ENCODE assay signal across 8 cellular contexts in genomic region chr4:76781698-76782595, GRCh38.
DNase-seq lines count a peak whose midpoint lies in the region; ATAC-seq and TF ChIP-seq lines count a peak whose summit lies in the region.

No MANE protein-coding gene starts in this region.

- no peaks in the 10 kb centered on the region for H3K36me3 Mint-ChIP-seq in CD8-positive, alpha-beta T cell

- WGBS in tibial nerve, 2 donors: 73 to 74% methylated on average over 7 of the region's 7 CpGs

- peak overlapping the region; percentile 76 for H3K27ac ChIP-seq in iPS-20b (ENCODE audit: low read length)
- no peak overlapping the region for H3K27ac ChIP-seq in CD8-positive, alpha-beta T cell (ENCODE audit: low read depth, low read length)
- peak overlapping the region in 1 of 4 donors; percentile 54 for H3K27ac ChIP-seq in tibial nerve

- TF ChIP-seq POLR2A in tibial nerve (IDR thresholded peaks at IDR 0.05): no peak

- no peak overlapping the region for H3K4me3 Mint-ChIP-seq in CD8-positive, alpha-beta T cell

- POLR2A ChIA-PET in CD8-positive, alpha-beta T cell (lab: Charles Lee): no interaction called here

- H3K9ac ChIP-seq in iPS-20b (ENCODE audit: low read depth, low read length): peak overlapping the region; percentile 19; the same call in 1 of the 2 replicates

- TF ChIP-seq EP300 in tibial nerve (IDR thresholded peaks at IDR 0.05): no peak

- H3K27me3 ChIP-seq in HAP-1 (ENCODE audit: low read depth) (no peaks in the 10 kb centered on the region), iPS-20b (ENCODE audit: insufficient read depth, low read length) (no peaks in the 10 kb centered on the region), tibial nerve (no peaks in the 10 kb centered on the region)
- no peaks in the 10 kb centered on the region for H3K27me3 ChIP-seq in CD8-positive, alpha-beta T cell (ENCODE audit: insufficient read depth, low read length)

- no peaks in the 10 kb centered on the region for H3K9me3 Mint-ChIP-seq in CD8-positive, alpha-beta T cell

- no peaks in the 10 kb centered on the region for H3K4me1 Mint-ChIP-seq in CD8-positive, alpha-beta T cell (ENCODE audit: low read depth)

- H3K36me3 ChIP-seq in HAP-1 (replicated peaks) (no peaks in the 10 kb centered on the region), iPS-20b (ENCODE audit: insufficient read depth, low read depth, low read length) (peaks cover 44% of the 10 kb centered on the region), tibial nerve (peaks cover 0 to 60% (median 0%) of the 10 kb centered on the region in 3 donors)
- H3K36me3 ChIP-seq in CD8-positive, alpha-beta T cell (ENCODE audit: insufficient read depth, low read length): no peaks in the 10 kb centered on the region

- no peak overlapping the region for H3K4me3 ChIP-seq in HAP-1
- H3K4me3 ChIP-seq in iPS-20b (ENCODE audit: low read length): no peak overlapping the region
- no peak overlapping the region for H3K4me3 ChIP-seq in CD8-positive, alpha-beta T cell (ENCODE audit: low read depth, low read length)
- H3K4me3 ChIP-seq in tibial nerve: no peak overlapping the region

- peaks cover 17% of the 10 kb centered on the region for H3K27me3 Mint-ChIP-seq in CD8-positive, alpha-beta T cell (ENCODE audit: low read depth)

- no peak overlapping the region for H3K27ac Mint-ChIP-seq in CD8-positive, alpha-beta T cell

- CTCF ChIA-PET in CD8-positive, alpha-beta T cell (lab: Charles Lee): no interaction called here

- in situ Hi-C loops in Caki2 (cut with HindIII; ENCODE audit: low pct_unique_long_range_greater_than_20kb, low sequenced_read_pairs): no loop called here
- in situ Hi-C loops in HAP-1 (cut with MboI; ENCODE audit: low sequenced_read_pairs): no loop called here

- DNase-seq in Caki2 (ENCODE audit: low read depth) (peak; percentile 75), HAP-1 (ENCODE audit: low spot score in 2 of 2) (peak; percentile 16 to 31), RKO (ENCODE audit: low spot score) (peak; percentile 76), tibial nerve (ENCODE audit: low spot score in 2 of 2) (no peak)
- DNase-seq in CD8-positive, alpha-beta T cell: no peak
- no peak for DNase-seq in stimulated activated naive CD4-positive, alpha-beta T cell (lab: John Stamatoyannopoulos, UW)
- no peak for DNase-seq in activated naive CD4-positive, alpha-beta T cell treated with anti-CD3 and anti-CD28 coated beads, Interleukin-2, amount 50 U/mL, for 16 hours

- H3K4me1 ChIP-seq in HAP-1 (peaks cover 12% of the 10 kb centered on the region), iPS-20b (ENCODE audit: insufficient read depth, low read length) (peaks cover 18% of the 10 kb centered on the region), tibial nerve (peaks cover 0 to 19% (median 0%) of the 10 kb centered on the region in 4 donors)
- no peaks in the 10 kb centered on the region for H3K4me1 ChIP-seq in CD8-positive, alpha-beta T cell (ENCODE audit: insufficient read depth, low read length)

- TF ChIP-seq CTCF in CD8-positive, alpha-beta T cell (IDR thresholded peaks at IDR 0.05): no peak
- TF ChIP-seq CTCF in tibial nerve (IDR thresholded peaks at IDR 0.05): no peak

- intact Hi-C loops in CD8-positive, alpha-beta T cell (cut with DNase I, micrococcal nuclease): no loop called here

- no peak for ATAC-seq in CD8-positive, alpha-beta T cell

- no peaks in the 10 kb centered on the region for H3K9me3 ChIP-seq in HAP-1
- H3K9me3 ChIP-seq in iPS-20b (ENCODE audit: insufficient read depth, low read depth, low read length): no peaks in the 10 kb centered on the region
- H3K9me3 ChIP-seq in CD8-positive, alpha-beta T cell (ENCODE audit: low read length): no peaks in the 10 kb centered on the region
- peaks cover 0 to 2% (median 0%) of the 10 kb centered on the region in 4 donors for H3K9me3 ChIP-seq in tibial nerve

Comparison
In these comparisons a context has a peak if more than half of its experiments do, and no peak if none do; other contexts are left out.
1. DNase-seq: peak in Caki2 (single experiment), HAP-1 (2 of 2) and RKO (single experiment); none in CD8-positive, alpha-beta T cell (0 of 7), stimulated activated naive CD4-positive, alpha-beta T cell (0 of 6), tibial nerve (0 of 2) and activated naive CD4-positive, alpha-beta T cell treated with anti-CD3 and anti-CD28 coated beads, Interleukin-2, amount 50 U/mL, for 16 hours (single experiment).